In genomic region chr22:30606455-30607299, GRCh38 we compare ENCODE assay signal across 8 cellular contexts. TPM values are rescaled to one million over a fixed set of nuclear protein-coding genes. Genes with fewer than 3 reads are reported as not detected.
A peak's percentile ranks its signal among the peaks of the same experiment; 100 is the strongest.
DNase-seq lines count a peak whose midpoint lies in the region; ATAC-seq, FAIRE-seq and TF ChIP-seq lines count a peak whose summit lies in the region.

TCN2 (plus strand) TSS chr22:30607174; CDS start chr22:30607332, 158 bp downstream.

- TF ChIP-seq POLR2A in H54 (IDR thresholded peaks at IDR 0.05; ENCODE audit: low read depth, low read length): 0 out of 2 replicates have a peak, but pooled peaks have one; percentile 19

- peak; percentile 30 for FAIRE-seq in H54 (lab: Jason Lieb, UNC)

- peak within 1 kb of the TSS; percentile 59 to 88 (median 79) for H3K4me3 Mint-ChIP-seq in CD8-positive, alpha-beta memory T cell

- no peaks in the 10 kb centered on the region for H3K79me2 ChIP-seq in fibroblast of lung (ENCODE audit: control insufficient read depth, insufficient read depth, low read length)

- POLR2A ChIA-PET in CD8-positive, alpha-beta memory T cell (lab: Charles Lee): no interaction called here

- H3K27me3 ChIP-seq in CD8-positive, alpha-beta memory T cell (ENCODE audit: insufficient read depth, low read length, poor library complexity, severe bottlenecking): no peaks in the 10 kb centered on the region
- H3K27me3 ChIP-seq in fibroblast of lung (ENCODE audit: control insufficient read depth, insufficient read depth, low read length) (no peaks in the 10 kb centered on the region), mucosa of rectum (ENCODE audit: control insufficient read depth in 2 of 2, insufficient read depth in 2 of 2, low read length in 2 of 2) (no peaks in the 10 kb centered on the region), subcutaneous abdominal adipose tissue (ENCODE audit: control insufficient read depth in 5 of 5, insufficient read depth in 4 of 5, low read length in 5 of 5) (no peaks in the 10 kb centered on the region)

- peak within 1 kb of the TSS in 5 of 8 donors; percentile 14 to 83 (median 52) for H3K27ac Mint-ChIP-seq in CD8-positive, alpha-beta memory T cell

- ATAC-seq in GM18870 (IDR thresholded peaks at IDR 0.05; ENCODE audit: unreplicated experiment): no peak

- no peaks in the 10 kb centered on the region for H4K20me1 ChIP-seq in fibroblast of lung (ENCODE audit: control insufficient read depth, extremely low read depth, insufficient read depth, low read length)

- peaks cover 13 to 17% (median 15%) of the 10 kb centered on the region in 3 donors for H3K4me1 Mint-ChIP-seq in CD8-positive, alpha-beta memory T cell

- peak in 1 of 5 donors; percentile 19 for DNase-seq in CD8-positive, alpha-beta memory T cell
- DNase-seq in H54 (ENCODE audit: insufficient read length, low spot score): peak; percentile 58
- DNase-seq in NCI-H345 (lab: John Stamatoyannopoulos, UW): peak; percentile 68
- DNase-seq in activated T-cell treated with anti-CD3 and anti-CD28 coated beads, Interleukin-2, amount 50 U/mL, for 1 hour: peak; percentile 31
- DNase-seq in fibroblast of lung (ENCODE audit: low read depth in 2 of 2): peak; percentile 83 to 85

- no peak for TF ChIP-seq CTCF in fibroblast of lung (conservative IDR thresholded peaks at IDR 0.05 in 1 of 2, IDR thresholded peaks at IDR 0.05 in 1 of 2; ENCODE audit: low read depth in 1 of 2, low read length in 2 of 2)

- CTCF ChIA-PET in CD8-positive, alpha-beta memory T cell (lab: Charles Lee): interaction anchor here (0.9 to 1.8 kb wide), 3 partner anchors 11 to 28 kb away, joined by 3 to 5 read pairs (median 5); no protein-coding TSS in a partner anchor

- H3K4me1 ChIP-seq in CD8-positive, alpha-beta memory T cell (ENCODE audit: insufficient read depth, low read length): peaks cover 18% of the 10 kb centered on the region
- H3K4me1 ChIP-seq in fibroblast of lung (ENCODE audit: control insufficient read depth, extremely low read depth, insufficient read depth, low read length): peaks cover 29% of the 10 kb centered on the region
- H3K4me1 ChIP-seq in mucosa of rectum (ENCODE audit: control insufficient read depth in 2 of 2, insufficient read depth in 2 of 2, low read length in 2 of 2): peaks cover 43 to 48% of the 10 kb centered on the region in 2 donors
- peaks cover 9 to 67% (median 50%) of the 10 kb centered on the region in 5 donors for H3K4me1 ChIP-seq in subcutaneous abdominal adipose tissue (ENCODE audit: control insufficient read depth in 5 of 5, insufficient read depth in 5 of 5, low read length in 5 of 5)

- H3K36me3 Mint-ChIP-seq in CD8-positive, alpha-beta memory T cell: no peaks in the 10 kb centered on the region

- H2AFZ ChIP-seq in fibroblast of lung (ENCODE audit: low read length): peak within 1 kb of the TSS; percentile 94

- no peaks in the 10 kb centered on the region for H3K36me3 ChIP-seq in CD8-positive, alpha-beta memory T cell (ENCODE audit: insufficient read depth, low read length)
- no peaks in the 10 kb centered on the region for H3K36me3 ChIP-seq in fibroblast of lung (ENCODE audit: control insufficient read depth, insufficient read depth, low read length)
- H3K36me3 ChIP-seq in mucosa of rectum (ENCODE audit: control insufficient read depth in 2 of 2, insufficient read depth in 2 of 2, low read length in 2 of 2): no peaks in the 10 kb centered on the region
- H3K36me3 ChIP-seq in subcutaneous abdominal adipose tissue (ENCODE audit: control insufficient read depth in 5 of 5, insufficient read depth in 5 of 5, low read length in 5 of 5): peaks cover 0 to 12% (median 3%) of the 10 kb centered on the region in 5 donors

- H3K9ac ChIP-seq in fibroblast of lung (ENCODE audit: insufficient read depth, low read length) (peak within 1 kb of the TSS; percentile 55), mucosa of rectum (ENCODE audit: low read depth in 1 of 2, low read length in 2 of 2) (peak within 1 kb of the TSS; percentile 66 to 92), subcutaneous abdominal adipose tissue (ENCODE audit: low read length in 5 of 5) (peak within 1 kb of the TSS; percentile 54 to 78 (median 62))

- peak within 1 kb of the TSS; percentile 12 for H3K27ac ChIP-seq in CD8-positive, alpha-beta memory T cell (ENCODE audit: low read depth, low read length)
- H3K27ac ChIP-seq in fibroblast of lung (ENCODE audit: insufficient read depth, low read length): peak within 1 kb of the TSS; percentile 76
- peak within 1 kb of the TSS; percentile 82 to 84 for H3K27ac ChIP-seq in mucosa of rectum (ENCODE audit: low read depth in 2 of 2, low read length in 2 of 2)
- peak within 1 kb of the TSS; percentile 50 for H3K27ac ChIP-seq in subcutaneous abdominal adipose tissue (ENCODE audit: low read depth, low read length)

- no peaks in the 10 kb centered on the region for H3K9me3 ChIP-seq in CD8-positive, alpha-beta memory T cell (ENCODE audit: low read length)
- no peaks in the 10 kb centered on the region for H3K9me3 ChIP-seq in fibroblast of lung (ENCODE audit: control insufficient read depth, insufficient read depth, low read depth, low read length)
- no peaks in the 10 kb centered on the region for H3K9me3 ChIP-seq in mucosa of rectum (ENCODE audit: control insufficient read depth in 2 of 2, low read length in 2 of 2)
- H3K9me3 ChIP-seq in subcutaneous abdominal adipose tissue (ENCODE audit: control insufficient read depth in 5 of 5, low read length in 5 of 5): no peaks in the 10 kb centered on the region

- H3K4me3 ChIP-seq in CD8-positive, alpha-beta memory T cell (ENCODE audit: low read length): peak within 1 kb of the TSS; percentile 72
- H3K4me3 ChIP-seq in fibroblast of lung (replicated peaks in 1 of 4; ENCODE audit: control extremely low read depth in 1 of 4, insufficient read depth in 1 of 4, low read depth in 3 of 4, low read length in 4 of 4) (peak within 1 kb of the TSS; percentile 45 to 68 (median 54)), mucosa of rectum (ENCODE audit: low read length in 2 of 2) (peak within 1 kb of the TSS; percentile 87 to 89), subcutaneous abdominal adipose tissue (ENCODE audit: low read depth in 1 of 5, low read length in 5 of 5) (peak within 1 kb of the TSS; percentile 72 to 99 (median 92))

- no peaks in the 10 kb centered on the region for H3K9me3 Mint-ChIP-seq in CD8-positive, alpha-beta memory T cell

- peaks cover 11 to 14% of the 10 kb centered on the region in 2 donors for H3K27me3 Mint-ChIP-seq in CD8-positive, alpha-beta memory T cell

- H3K4me2 ChIP-seq in fibroblast of lung (ENCODE audit: extremely low read depth, insufficient read depth, low read length): peak within 1 kb of the TSS; percentile 92

RNA-seq across cellular contexts. Expression of gene TCN2, which starts in this region (rescaled TPM):
- under 1 TPM; 0.11 to 0.28 TPM for total RNA-seq in CD8-positive, alpha-beta memory T cell
- polyA plus RNA-seq in CD8-positive, alpha-beta memory T cell: 0.63 TPM
- 6.9 and 7.1 TPM in 2 replicates for total RNA-seq in fibroblast of lung
- 10.8 and 12.0 TPM in 2 replicates for polyA plus RNA-seq in fibroblast of lung
- polyA plus RNA-seq in fibroblast of lung (2012): 9.4 and 9.6 TPM in 2 replicates
- 15.3 and 20.1 TPM in 2 replicates for polyA minus RNA-seq in fibroblast of lung (ENCODE audit: low replicate concordance)

Comparison
In these comparisons a context has a peak if more than half of its experiments do, and no peak if none do; other contexts are left out.
1. H3K27ac ChIP-seq: peak in every context shown above with its lines; median percentile 83 in mucosa of rectum; 76 in fibroblast of lung; 50 in subcutaneous abdominal adipose tissue; 12 in CD8-positive, alpha-beta memory T cell.